2 cellular contexts compared by ENCODE assay signal in the genomic region with DNA sequence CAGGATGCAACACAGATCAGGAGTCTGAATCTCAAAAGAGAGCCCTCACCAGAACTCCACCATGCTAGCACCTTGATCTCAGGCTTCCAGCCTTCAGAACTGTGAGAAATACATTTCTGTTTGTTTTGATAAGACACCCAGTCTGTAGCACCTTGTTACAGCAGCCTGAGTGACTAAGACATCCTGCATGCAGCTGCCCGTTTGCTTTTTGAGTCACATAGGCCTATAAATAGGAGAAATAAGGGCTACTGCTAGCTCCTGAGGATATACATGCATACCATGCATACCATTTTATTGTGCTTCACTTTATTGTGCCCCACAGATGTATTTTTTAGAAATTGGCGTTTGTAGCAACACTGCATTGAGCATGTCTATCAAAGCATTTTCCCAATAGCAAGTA.
TF ChIP-seq lines count a peak whose summit lies in the region.

No MANE protein-coding gene starts in this region.

TF ChIP-seq in SK-N-SH treated with all-trans-retinoic acid at 6 μM for 48 hours, 23 proteins besides CTCF, POLR2A, EP300 and RAD21 (continued from another document):
- TF ChIP-seq, protein P1, sequence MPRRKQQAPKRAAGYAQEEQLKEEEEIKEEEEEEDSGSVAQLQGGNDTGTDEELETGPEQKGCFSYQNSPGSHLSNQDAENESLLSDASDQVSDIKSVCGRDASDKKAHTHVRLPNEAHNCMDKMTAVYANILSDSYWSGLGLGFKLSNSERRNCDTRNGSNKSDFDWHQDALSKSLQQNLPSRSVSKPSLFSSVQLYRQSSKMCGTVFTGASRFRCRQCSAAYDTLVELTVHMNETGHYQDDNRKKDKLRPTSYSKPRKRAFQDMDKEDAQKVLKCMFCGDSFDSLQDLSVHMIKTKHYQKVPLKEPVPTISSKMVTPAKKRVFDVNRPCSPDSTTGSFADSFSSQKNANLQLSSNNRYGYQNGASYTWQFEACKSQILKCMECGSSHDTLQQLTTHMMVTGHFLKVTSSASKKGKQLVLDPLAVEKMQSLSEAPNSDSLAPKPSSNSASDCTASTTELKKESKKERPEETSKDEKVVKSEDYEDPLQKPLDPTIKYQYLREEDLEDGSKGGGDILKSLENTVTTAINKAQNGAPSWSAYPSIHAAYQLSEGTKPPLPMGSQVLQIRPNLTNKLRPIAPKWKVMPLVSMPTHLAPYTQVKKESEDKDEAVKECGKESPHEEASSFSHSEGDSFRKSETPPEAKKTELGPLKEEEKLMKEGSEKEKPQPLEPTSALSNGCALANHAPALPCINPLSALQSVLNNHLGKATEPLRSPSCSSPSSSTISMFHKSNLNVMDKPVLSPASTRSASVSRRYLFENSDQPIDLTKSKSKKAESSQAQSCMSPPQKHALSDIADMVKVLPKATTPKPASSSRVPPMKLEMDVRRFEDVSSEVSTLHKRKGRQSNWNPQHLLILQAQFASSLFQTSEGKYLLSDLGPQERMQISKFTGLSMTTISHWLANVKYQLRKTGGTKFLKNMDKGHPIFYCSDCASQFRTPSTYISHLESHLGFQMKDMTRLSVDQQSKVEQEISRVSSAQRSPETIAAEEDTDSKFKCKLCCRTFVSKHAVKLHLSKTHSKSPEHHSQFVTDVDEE (CRISPR knock-in tag; IDR thresholded peaks at IDR 0.05), result no peak
- TF ChIP-seq ZC3H10 (CRISPR knock-in tag; IDR thresholded peaks at IDR 0.05) (no peak), PPARA (CRISPR knock-in tag; IDR thresholded peaks at IDR 0.05; ENCODE audit: borderline replicate concordance) (no peak), TCF4 (CRISPR knock-in tag; IDR thresholded peaks at IDR 0.05; ENCODE audit: borderline replicate concordance) (no peak), ZFP3 (CRISPR knock-in tag; IDR thresholded peaks at IDR 0.05) (no peak), GLIS3 (CRISPR knock-in tag; IDR thresholded peaks at IDR 0.05) (no peak), RARB (CRISPR knock-in tag; IDR thresholded peaks at IDR 0.05) (no peak), TOX (CRISPR knock-in tag; IDR thresholded peaks at IDR 0.05; ENCODE audit: borderline replicate concordance) (no peak), ZFP30 (CRISPR knock-in tag; IDR thresholded peaks at IDR 0.05) (no peak), ZNF8 (CRISPR knock-in tag; IDR thresholded peaks at IDR 0.05) (no peak), ISL1 (CRISPR knock-in tag; IDR thresholded peaks at IDR 0.05) (no peak), ZNF565 (CRISPR knock-in tag; conservative IDR thresholded peaks at IDR 0.05; ENCODE audit: low read depth) (no peak), CSDC2 (CRISPR knock-in tag; IDR thresholded peaks at IDR 0.05) (no peak), ZNF70 (CRISPR knock-in tag; IDR thresholded peaks at IDR 0.05) (no peak), BACH2 (CRISPR knock-in tag; IDR thresholded peaks at IDR 0.05; ENCODE audit: borderline replicate concordance) (no peak)
- TF ChIP-seq, protein P2, sequence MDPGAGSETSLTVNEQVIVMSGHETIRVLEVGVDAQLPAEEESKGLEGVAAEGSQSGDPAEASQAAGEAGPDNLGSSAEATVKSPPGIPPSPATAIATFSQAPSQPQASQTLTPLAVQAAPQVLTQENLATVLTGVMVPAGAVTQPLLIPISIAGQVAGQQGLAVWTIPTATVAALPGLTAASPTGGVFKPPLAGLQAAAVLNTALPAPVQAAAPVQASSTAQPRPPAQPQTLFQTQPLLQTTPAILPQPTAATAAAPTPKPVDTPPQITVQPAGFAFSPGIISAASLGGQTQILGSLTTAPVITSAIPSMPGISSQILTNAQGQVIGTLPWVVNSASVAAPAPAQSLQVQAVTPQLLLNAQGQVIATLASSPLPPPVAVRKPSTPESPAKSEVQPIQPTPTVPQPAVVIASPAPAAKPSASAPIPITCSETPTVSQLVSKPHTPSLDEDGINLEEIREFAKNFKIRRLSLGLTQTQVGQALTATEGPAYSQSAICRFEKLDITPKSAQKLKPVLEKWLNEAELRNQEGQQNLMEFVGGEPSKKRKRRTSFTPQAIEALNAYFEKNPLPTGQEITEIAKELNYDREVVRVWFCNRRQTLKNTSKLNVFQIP (CRISPR knock-in tag; IDR thresholded peaks at IDR 0.05; ENCODE audit: borderline replicate concordance, low read depth), result no peak
- TF ChIP-seq, protein P3, sequence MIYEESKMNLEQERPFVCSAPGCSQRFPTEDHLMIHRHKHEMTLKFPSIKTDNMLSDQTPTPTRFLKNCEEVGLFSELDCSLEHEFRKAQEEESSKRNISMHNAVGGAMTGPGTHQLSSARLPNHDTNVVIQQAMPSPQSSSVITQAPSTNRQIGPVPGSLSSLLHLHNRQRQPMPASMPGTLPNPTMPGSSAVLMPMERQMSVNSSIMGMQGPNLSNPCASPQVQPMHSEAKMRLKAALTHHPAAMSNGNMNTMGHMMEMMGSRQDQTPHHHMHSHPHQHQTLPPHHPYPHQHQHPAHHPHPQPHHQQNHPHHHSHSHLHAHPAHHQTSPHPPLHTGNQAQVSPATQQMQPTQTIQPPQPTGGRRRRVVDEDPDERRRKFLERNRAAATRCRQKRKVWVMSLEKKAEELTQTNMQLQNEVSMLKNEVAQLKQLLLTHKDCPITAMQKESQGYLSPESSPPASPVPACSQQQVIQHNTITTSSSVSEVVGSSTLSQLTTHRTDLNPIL (CRISPR knock-in tag; IDR thresholded peaks at IDR 0.05; ENCODE audit: low read depth), result no peak
- TF ChIP-seq, protein P4, sequence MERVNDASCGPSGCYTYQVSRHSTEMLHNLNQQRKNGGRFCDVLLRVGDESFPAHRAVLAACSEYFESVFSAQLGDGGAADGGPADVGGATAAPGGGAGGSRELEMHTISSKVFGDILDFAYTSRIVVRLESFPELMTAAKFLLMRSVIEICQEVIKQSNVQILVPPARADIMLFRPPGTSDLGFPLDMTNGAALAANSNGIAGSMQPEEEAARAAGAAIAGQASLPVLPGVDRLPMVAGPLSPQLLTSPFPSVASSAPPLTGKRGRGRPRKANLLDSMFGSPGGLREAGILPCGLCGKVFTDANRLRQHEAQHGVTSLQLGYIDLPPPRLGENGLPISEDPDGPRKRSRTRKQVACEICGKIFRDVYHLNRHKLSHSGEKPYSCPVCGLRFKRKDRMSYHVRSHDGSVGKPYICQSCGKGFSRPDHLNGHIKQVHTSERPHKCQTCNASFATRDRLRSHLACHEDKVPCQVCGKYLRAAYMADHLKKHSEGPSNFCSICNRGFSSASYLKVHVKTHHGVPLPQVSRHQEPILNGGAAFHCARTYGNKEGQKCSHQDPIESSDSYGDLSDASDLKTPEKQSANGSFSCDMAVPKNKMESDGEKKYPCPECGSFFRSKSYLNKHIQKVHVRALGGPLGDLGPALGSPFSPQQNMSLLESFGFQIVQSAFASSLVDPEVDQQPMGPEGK (CRISPR knock-in tag; IDR thresholded peaks at IDR 0.05; ENCODE audit: borderline replicate concordance), result no peak

TF ChIP-seq in GM23338, 12 proteins besides CTCF, POLR2A, EP300 and RAD21 (continued from another document):
- TF ChIP-seq, protein P5, sequence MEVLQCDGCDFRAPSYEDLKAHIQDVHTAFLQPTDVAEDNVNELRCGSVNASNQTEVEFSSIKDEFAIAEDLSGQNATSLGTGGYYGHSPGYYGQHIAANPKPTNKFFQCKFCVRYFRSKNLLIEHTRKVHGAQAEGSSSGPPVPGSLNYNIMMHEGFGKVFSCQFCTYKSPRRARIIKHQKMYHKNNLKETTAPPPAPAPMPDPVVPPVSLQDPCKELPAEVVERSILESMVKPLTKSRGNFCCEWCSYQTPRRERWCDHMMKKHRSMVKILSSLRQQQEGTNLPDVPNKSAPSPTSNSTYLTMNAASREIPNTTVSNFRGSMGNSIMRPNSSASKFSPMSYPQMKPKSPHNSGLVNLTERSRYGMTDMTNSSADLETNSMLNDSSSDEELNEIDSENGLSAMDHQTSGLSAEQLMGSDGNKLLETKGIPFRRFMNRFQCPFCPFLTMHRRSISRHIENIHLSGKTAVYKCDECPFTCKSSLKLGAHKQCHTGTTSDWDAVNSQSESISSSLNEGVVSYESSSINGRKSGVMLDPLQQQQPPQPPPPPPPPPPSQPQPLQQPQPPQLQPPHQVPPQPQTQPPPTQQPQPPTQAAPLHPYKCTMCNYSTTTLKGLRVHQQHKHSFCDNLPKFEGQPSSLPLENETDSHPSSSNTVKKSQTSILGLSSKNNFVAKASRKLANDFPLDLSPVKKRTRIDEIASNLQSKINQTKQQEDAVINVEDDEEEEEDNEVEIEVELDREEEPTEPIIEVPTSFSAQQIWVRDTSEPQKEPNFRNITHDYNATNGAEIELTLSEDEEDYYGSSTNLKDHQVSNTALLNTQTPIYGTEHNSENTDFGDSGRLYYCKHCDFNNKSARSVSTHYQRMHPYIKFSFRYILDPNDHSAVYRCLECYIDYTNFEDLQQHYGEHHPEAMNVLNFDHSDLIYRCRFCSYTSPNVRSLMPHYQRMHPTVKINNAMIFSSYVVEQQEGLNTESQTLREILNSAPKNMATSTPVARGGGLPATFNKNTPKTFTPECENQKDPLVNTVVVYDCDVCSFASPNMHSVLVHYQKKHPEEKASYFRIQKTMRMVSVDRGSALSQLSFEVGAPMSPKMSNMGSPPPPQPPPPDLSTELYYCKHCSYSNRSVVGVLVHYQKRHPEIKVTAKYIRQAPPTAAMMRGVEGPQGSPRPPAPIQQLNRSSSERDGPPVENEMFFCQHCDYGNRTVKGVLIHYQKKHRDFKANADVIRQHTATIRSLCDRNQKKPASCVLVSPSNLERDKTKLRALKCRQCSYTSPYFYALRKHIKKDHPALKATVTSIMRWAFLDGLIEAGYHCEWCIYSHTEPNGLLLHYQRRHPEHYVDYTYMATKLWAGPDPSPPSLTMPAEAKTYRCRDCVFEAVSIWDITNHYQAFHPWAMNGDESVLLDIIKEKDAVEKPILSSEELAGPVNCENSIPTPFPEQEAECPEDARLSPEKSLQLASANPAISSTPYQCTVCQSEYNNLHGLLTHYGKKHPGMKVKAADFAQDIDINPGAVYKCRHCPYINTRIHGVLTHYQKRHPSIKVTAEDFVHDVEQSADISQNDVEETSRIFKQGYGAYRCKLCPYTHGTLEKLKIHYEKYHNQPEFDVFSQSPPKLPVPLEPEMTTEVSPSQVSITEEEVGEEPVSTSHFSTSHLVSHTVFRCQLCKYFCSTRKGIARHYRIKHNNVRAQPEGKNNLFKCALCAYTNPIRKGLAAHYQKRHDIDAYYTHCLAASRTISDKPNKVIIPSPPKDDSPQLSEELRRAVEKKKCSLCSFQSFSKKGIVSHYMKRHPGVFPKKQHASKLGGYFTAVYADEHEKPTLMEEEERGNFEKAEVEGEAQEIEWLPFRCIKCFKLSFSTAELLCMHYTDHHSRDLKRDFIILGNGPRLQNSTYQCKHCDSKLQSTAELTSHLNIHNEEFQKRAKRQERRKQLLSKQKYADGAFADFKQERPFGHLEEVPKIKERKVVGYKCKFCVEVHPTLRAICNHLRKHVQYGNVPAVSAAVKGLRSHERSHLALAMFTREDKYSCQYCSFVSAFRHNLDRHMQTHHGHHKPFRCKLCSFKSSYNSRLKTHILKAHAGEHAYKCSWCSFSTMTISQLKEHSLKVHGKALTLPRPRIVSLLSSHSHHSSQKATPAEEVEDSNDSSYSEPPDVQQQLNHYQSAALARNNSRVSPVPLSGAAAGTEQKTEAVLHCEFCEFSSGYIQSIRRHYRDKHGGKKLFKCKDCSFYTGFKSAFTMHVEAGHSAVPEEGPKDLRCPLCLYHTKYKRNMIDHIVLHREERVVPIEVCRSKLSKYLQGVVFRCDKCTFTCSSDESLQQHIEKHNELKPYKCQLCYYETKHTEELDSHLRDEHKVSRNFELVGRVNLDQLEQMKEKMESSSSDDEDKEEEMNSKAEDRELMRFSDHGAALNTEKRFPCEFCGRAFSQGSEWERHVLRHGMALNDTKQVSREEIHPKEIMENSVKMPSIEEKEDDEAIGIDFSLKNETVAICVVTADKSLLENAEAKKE (CRISPR knock-in tag; IDR thresholded peaks at IDR 0.05), result no peak
- TF ChIP-seq, protein P6, sequence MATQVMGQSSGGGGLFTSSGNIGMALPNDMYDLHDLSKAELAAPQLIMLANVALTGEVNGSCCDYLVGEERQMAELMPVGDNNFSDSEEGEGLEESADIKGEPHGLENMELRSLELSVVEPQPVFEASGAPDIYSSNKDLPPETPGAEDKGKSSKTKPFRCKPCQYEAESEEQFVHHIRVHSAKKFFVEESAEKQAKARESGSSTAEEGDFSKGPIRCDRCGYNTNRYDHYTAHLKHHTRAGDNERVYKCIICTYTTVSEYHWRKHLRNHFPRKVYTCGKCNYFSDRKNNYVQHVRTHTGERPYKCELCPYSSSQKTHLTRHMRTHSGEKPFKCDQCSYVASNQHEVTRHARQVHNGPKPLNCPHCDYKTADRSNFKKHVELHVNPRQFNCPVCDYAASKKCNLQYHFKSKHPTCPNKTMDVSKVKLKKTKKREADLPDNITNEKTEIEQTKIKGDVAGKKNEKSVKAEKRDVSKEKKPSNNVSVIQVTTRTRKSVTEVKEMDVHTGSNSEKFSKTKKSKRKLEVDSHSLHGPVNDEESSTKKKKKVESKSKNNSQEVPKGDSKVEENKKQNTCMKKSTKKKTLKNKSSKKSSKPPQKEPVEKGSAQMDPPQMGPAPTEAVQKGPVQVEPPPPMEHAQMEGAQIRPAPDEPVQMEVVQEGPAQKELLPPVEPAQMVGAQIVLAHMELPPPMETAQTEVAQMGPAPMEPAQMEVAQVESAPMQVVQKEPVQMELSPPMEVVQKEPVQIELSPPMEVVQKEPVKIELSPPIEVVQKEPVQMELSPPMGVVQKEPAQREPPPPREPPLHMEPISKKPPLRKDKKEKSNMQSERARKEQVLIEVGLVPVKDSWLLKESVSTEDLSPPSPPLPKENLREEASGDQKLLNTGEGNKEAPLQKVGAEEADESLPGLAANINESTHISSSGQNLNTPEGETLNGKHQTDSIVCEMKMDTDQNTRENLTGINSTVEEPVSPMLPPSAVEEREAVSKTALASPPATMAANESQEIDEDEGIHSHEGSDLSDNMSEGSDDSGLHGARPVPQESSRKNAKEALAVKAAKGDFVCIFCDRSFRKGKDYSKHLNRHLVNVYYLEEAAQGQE (IDR thresholded peaks at IDR 0.05; ENCODE audit: unreplicated experiment), result no peak
- TF ChIP-seq NANOG (IDR thresholded peaks at IDR 0.05; ENCODE audit: borderline replicate concordance) (no peak), JUNB (IDR thresholded peaks at IDR 0.05; ENCODE audit: unreplicated experiment) (no peak), ZNF331 (CRISPR knock-in tag; IDR thresholded peaks at IDR 0.05; ENCODE audit: low read depth) (no peak), CREB1 (CRISPR knock-in tag; IDR thresholded peaks at IDR 0.05; ENCODE audit: low read depth) (no peak), POLR2AphosphoS5 (IDR thresholded peaks at IDR 0.05; ENCODE audit: low read depth) (no peak), EZH2phosphoT487 (IDR thresholded peaks at IDR 0.05; ENCODE audit: unreplicated experiment) (no peak), STAT1 (IDR thresholded peaks at IDR 0.05; ENCODE audit: unreplicated experiment) (no peak)
- TF ChIP-seq, protein P7, sequence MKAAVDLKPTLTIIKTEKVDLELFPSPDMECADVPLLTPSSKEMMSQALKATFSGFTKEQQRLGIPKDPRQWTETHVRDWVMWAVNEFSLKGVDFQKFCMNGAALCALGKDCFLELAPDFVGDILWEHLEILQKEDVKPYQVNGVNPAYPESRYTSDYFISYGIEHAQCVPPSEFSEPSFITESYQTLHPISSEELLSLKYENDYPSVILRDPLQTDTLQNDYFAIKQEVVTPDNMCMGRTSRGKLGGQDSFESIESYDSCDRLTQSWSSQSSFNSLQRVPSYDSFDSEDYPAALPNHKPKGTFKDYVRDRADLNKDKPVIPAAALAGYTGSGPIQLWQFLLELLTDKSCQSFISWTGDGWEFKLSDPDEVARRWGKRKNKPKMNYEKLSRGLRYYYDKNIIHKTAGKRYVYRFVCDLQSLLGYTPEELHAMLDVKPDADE (IDR thresholded peaks at IDR 0.05), result no peak
